Comparison of ENCODE assay signal across 14 cellular contexts in the genomic region with DNA sequence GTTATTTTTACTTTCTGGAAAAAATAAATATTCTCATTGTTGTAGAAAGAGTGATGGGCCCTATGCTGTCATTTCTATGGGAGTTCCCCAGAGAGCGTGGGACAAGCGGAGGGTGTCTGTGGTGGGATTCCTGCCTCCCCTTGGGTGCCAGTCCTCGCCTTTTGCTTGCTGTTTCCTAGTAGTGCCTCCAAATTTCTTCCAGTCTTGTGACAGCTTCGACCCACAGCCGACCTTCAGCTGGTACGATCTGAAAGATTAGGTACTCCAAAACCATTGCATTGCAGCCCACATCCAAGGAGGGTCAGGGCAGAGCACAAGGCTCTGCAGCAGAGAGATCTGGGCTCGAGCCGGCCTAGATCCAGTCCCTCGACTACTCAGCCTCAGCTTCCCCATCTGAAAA. TPM values are rescaled to one million over a fixed set of nuclear protein-coding genes. Genes with fewer than 3 reads are reported as not detected.
DNase-seq lines count a peak whose midpoint lies in the region; ATAC-seq and TF ChIP-seq lines count a peak whose summit lies in the region.
"Had no signal": no experiment of that assay in that cellular context is flagged by ENCODE, and none has a peak within 500 bp of the region (broad histone marks: within the 10 kb centered on the region; RNA-seq: fewer than 3 reads in every experiment).

No MANE protein-coding gene starts in this region.

- no peaks in the 10 kb centered on the region for H3K36me3 Mint-ChIP-seq in stimulated activated naive B cell treated with anti-CD40 and anti-IgM and Interleukin-4, amounts not matched to agents 10 μg/mL and 1 μg/mL and 100 μg/mL, for 72 hours
- H3K36me3 Mint-ChIP-seq: CD4-positive, alpha-beta memory T cell had no signal

- H3K27ac ChIP-seq in coronary artery: no peak overlapping the region
- peak overlapping the region; percentile 49 for H3K27ac ChIP-seq in substantia nigra (ENCODE audit: low read depth, low read length, poor library complexity, severe bottlenecking)
- H3K27ac ChIP-seq: HL-60 had no signal

- no peak overlapping the region for H3K4me3 ChIP-seq in coronary artery

- TF ChIP-seq CTCF in coronary artery (IDR thresholded peaks at IDR 0.05): no peak

- peaks cover 39 to 84% of the 10 kb centered on the region in 2 donors for H3K27me3 Mint-ChIP-seq in stimulated activated naive B cell treated with anti-CD40 and anti-IgM and Interleukin-4, amounts not matched to agents 10 μg/mL and 1 μg/mL and 100 μg/mL, for 72 hours

- H3K9me3 Mint-ChIP-seq in stimulated activated naive B cell treated with anti-CD40 and anti-IgM and Interleukin-4, amounts not matched to agents 10 μg/mL and 1 μg/mL and 100 μg/mL, for 72 hours: no peaks in the 10 kb centered on the region
- H3K9me3 Mint-ChIP-seq: CD4-positive, alpha-beta memory T cell had no signal

- H3K4me1 Mint-ChIP-seq in stimulated activated naive B cell treated with anti-CD40 and anti-IgM and Interleukin-4, amounts not matched to agents 10 μg/mL and 1 μg/mL and 100 μg/mL, for 72 hours: peaks cover 3 to 7% of the 10 kb centered on the region in 2 donors
- H3K4me1 Mint-ChIP-seq: B cell; CD4-positive, alpha-beta memory T cell had no signal

- H3K4me3 Mint-ChIP-seq in stimulated activated naive B cell treated with anti-CD40 and anti-IgM and Interleukin-4, amounts not matched to agents 10 μg/mL and 1 μg/mL and 100 μg/mL, for 72 hours: no peak overlapping the region
- H3K4me3 Mint-ChIP-seq: B cell; CD4-positive, alpha-beta memory T cell had no signal

- no peak overlapping the region for H3K27ac Mint-ChIP-seq in stimulated activated naive B cell treated with anti-CD40 and anti-IgM and Interleukin-4, amounts not matched to agents 10 μg/mL and 1 μg/mL and 100 μg/mL, for 72 hours
- H3K27ac Mint-ChIP-seq: CD4-positive, alpha-beta memory T cell had no signal

- no peak for ATAC-seq in stimulated activated naive B cell treated with anti-CD40 and anti-IgM and Interleukin-4, amounts not matched to agents 10 μg/mL and 1 μg/mL and 100 μg/mL, for 72 hours (replicated peaks)

- peak; percentile 17 for DNase-seq in activated CD8-positive, alpha-beta memory T cell treated with anti-CD3 and anti-CD28 coated beads, Interleukin-2, amount 50 U/mL, for 48 hours
- peak; percentile 36 for DNase-seq in coronary artery (ENCODE audit: low spot score)
- peak; percentile 33 for DNase-seq in mesenteric fat pad (ENCODE audit: low spot score)
- no peak for DNase-seq in substantia nigra (lab: John Stamatoyannopoulos, UW)
- DNase-seq in NK-92 (lab: John Stamatoyannopoulos, UW; ENCODE audit: unreplicated experiment): no peak
- no peak for DNase-seq in stimulated activated naive B cell treated with anti-CD40 and anti-IgM and Interleukin-4, amounts not matched to agents 10 μg/mL and 1 μg/mL and 100 μg/mL, for 72 hours
- no peak for DNase-seq in stimulated activated CD4-positive, alpha-beta T cell treated with anti-CD3 and anti-CD28 coated beads, Interleukin-1b, Interleukin-23, amount 100 ng/mL, for 48 hours
- DNase-seq: CD4-positive, alpha-beta memory T cell; GF-D8; GOT3; NCI-H1436 treated with DMSO at 0.1 percent for 48 hours; NCI-H510A treated with DMSO at 0.1 percent for 48 hours had no signal

RNA-seq across cellular contexts. Expression of gene EMID1, which starts 58.9 kb away (rescaled TPM):
- 1.4 TPM for total RNA-seq in mesenteric fat pad
- total RNA-seq: B cell; CD4-positive, alpha-beta memory T cell had no signal

Comparison
In these comparisons a context has a peak if more than half of its experiments do, and no peak if none do; other contexts are left out.
1. DNase-seq: peak in activated CD8-positive, alpha-beta memory T cell treated with anti-CD3 and anti-CD28 coated beads, Interleukin-2, amount 50 U/mL, for 48 hours (single experiment), coronary artery (single experiment) and mesenteric fat pad (single experiment); none in substantia nigra (0 of 49), NK-92 (single experiment), stimulated activated naive B cell treated with anti-CD40 and anti-IgM and Interleukin-4, amounts not matched to agents 10 μg/mL and 1 μg/mL and 100 μg/mL, for 72 hours (single experiment) and stimulated activated CD4-positive, alpha-beta T cell treated with anti-CD3 and anti-CD28 coated beads, Interleukin-1b, Interleukin-23, amount 100 ng/mL, for 48 hours (single experiment).